36 cellular contexts compared by ENCODE assay signal in the genomic region with DNA sequence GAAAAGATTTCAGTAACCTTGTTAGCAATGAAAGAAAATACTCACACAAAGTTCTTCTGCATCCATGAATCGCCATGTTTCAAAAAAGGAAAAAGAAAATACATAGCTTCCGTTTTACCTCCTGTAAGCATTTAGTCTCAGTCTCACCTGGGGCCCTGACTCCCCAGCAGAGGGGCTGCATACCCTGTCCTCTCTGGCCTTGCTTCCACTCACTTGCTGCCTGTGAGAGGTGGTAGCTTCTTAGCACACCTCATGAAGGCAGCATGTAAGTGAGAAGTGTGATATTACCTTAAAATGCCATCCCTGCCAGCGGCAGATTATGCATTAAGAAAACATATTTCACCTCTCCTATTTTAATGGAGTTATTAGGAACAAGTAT. TPM values are rescaled to one million over a fixed set of nuclear protein-coding genes. Genes with fewer than 3 reads are reported as not detected.
"Had no signal": no experiment of that assay in that cellular context is flagged by ENCODE, and none has a peak within 500 bp of the region (broad histone marks: within the 10 kb centered on the region; RNA-seq: fewer than 3 reads in every experiment).

No MANE protein-coding gene starts in this region.

- H3K27ac ChIP-seq: KMS-11, RWPE1 had no signal

- H3K9ac ChIP-seq: KMS-11 had no signal

- H3K4me3 Mint-ChIP-seq: activated CD4-positive, alpha-beta T cell treated with anti-CD3 and anti-CD28 coated beads for 36 hours; activated CD4-positive, alpha-beta T cell treated with anti-CD3 and anti-CD28 coated beads, Interleukin-2, amount 10 ng/mL, durations not matched to agents 7 days and 5 days; activated CD8-positive, alpha-beta T cell treated with anti-CD3 and anti-CD28 coated beads, Interleukin-2, amount 10 ng/mL, durations not matched to agents 7 days and 5 days; activated naive CD4-positive, alpha-beta T cell treated with anti-CD3 and anti-CD28 coated beads for 36 hours; activated naive CD8-positive, alpha-beta T cell treated with anti-CD3 and anti-CD28 coated beads, Interleukin-2, amount 50 U/mL, for 24 hours; activated T-cell treated with anti-CD3 and anti-CD28 coated beads, Interleukin-2, amount 50 U/mL, for 4 hours; activated T-helper 1 cell treated with anti-CD3 and anti-CD28 coated beads, Interleukin-12 subunit alpha, Interleukin-12 subunit beta, Interleukin-2, Interleukin-4 antibody, amounts not matched to agents 30 ng/mL and 10 ng/mL and 1 ng/mL, durations not matched to agents 14 hours and 24 hours and 36 hours; brain; T-cell had no signal

- H3K36me3 Mint-ChIP-seq: activated naive CD4-positive, alpha-beta T cell treated with anti-CD3 and anti-CD28 coated beads, Interleukin-2, amount 50 U/mL, for 72 hours; brain; T-cell had no signal

- DNase-seq: activated CD4-positive, alpha-beta T cell treated with anti-CD3 and anti-CD28 coated beads for 36 hours; activated CD4-positive, alpha-beta T cell treated with anti-CD3 and anti-CD28 coated beads, Interleukin-2, amount 10 ng/mL, durations not matched to agents 7 days and 5 days; activated CD4-positive, alpha-beta T cell treated with anti-CD3 and anti-CD28 coated beads, Interleukin-2, amount 50 U/mL, for 48 hours; activated CD8-positive, alpha-beta memory T cell treated with anti-CD3 and anti-CD28 coated beads, Interleukin-2, amount 50 U/mL, for 4 hours; activated CD8-positive, alpha-beta T cell treated with anti-CD3 and anti-CD28 coated beads, Interleukin-2, amount 10 ng/mL, durations not matched to agents 7 days and 5 days; activated gamma-delta T cell treated with Interleukin-2 at 50 U/mL for 16 hours; activated naive CD4-positive, alpha-beta T cell treated with anti-CD3 and anti-CD28 coated beads for 36 hours; activated naive CD8-positive, alpha-beta T cell treated with anti-CD3 and anti-CD28 coated beads, Interleukin-2, amount 50 U/mL, for 24 hours; activated T-cell treated with anti-CD3 and anti-CD28 coated beads for 4 hours; activated T-cell treated with anti-CD3 and anti-CD28 coated beads, Interleukin-2, amount 50 U/mL, for 4 hours; central memory CD4-positive, alpha-beta T cell; MM.1S; MV-4-11; NCI-H1092; NCI-H1436 treated with DMSO at 0.1 percent for 48 hours; NCI-H1694 treated with DMSO at 0.1 percent for 48 hours; NCI-H2029; NCI-H345; NCI-H526; NCI-H748 treated with DMSO at 0.1 percent for 48 hours; NK-92 treated with Interleukin-12 subunit alpha and Interleukin-12 subunit beta, amount 100 ng/mL, for 24 hours; PC-3; SIG-M5; T-cell; T1000 had no signal

- ATAC-seq: activated CD4-positive, alpha-beta T cell treated with anti-CD3 and anti-CD28 coated beads for 36 hours; activated CD4-positive, CD25-positive, alpha-beta regulatory T cell treated with anti-CD3 and anti-CD28 coated beads, Interleukin-2, amount 50 U/mL, for 24 hours; activated CD8-positive, alpha-beta T cell treated with anti-CD3 and anti-CD28 coated beads, Interleukin-2, amount 10 ng/mL, durations not matched to agents 7 days and 5 days; activated naive CD4-positive, alpha-beta T cell treated with anti-CD3 and anti-CD28 coated beads, Interleukin-2, amount 50 U/mL, for 72 hours; activated naive CD8-positive, alpha-beta T cell treated with anti-CD3 and anti-CD28 coated beads, Interleukin-2, amount 50 U/mL, for 24 hours; activated T-cell treated with anti-CD3 and anti-CD28 coated beads, Interleukin-2, amount 50 U/mL, for 4 hours; PC-3; Right ventricle myocardium inferior; SK-N-SH treated with all-trans-retinoic acid at 6 μM for 48 hours; T-cell had no signal

- H3K27ac Mint-ChIP-seq: activated CD4-positive, alpha-beta T cell treated with anti-CD3 and anti-CD28 coated beads for 36 hours; activated CD4-positive, alpha-beta T cell treated with anti-CD3 and anti-CD28 coated beads, Interleukin-2, amount 10 ng/mL, durations not matched to agents 7 days and 5 days; activated CD8-positive, alpha-beta T cell treated with anti-CD3 and anti-CD28 coated beads, Interleukin-2, amount 10 ng/mL, durations not matched to agents 7 days and 5 days; activated naive CD4-positive, alpha-beta T cell treated with anti-CD3 and anti-CD28 coated beads for 36 hours; activated naive CD8-positive, alpha-beta T cell treated with anti-CD3 and anti-CD28 coated beads, Interleukin-2, amount 50 U/mL, for 24 hours; activated T-helper 1 cell treated with anti-CD3 and anti-CD28 coated beads, Interleukin-12 subunit alpha, Interleukin-12 subunit beta, Interleukin-2, Interleukin-4 antibody, amounts not matched to agents 30 ng/mL and 10 ng/mL and 1 ng/mL, durations not matched to agents 14 hours and 24 hours and 36 hours; brain; T-cell had no signal

- H3K4me2 ChIP-seq: KMS-11 had no signal

- H3K4me1 Mint-ChIP-seq: activated CD4-positive, alpha-beta T cell treated with anti-CD3 and anti-CD28 coated beads for 36 hours; activated CD4-positive, alpha-beta T cell treated with anti-CD3 and anti-CD28 coated beads, Interleukin-2, amount 10 ng/mL, durations not matched to agents 7 days and 5 days; activated naive CD8-positive, alpha-beta T cell treated with anti-CD3 and anti-CD28 coated beads, Interleukin-2, amount 50 U/mL, for 24 hours; brain; T-cell had no signal

- H3K27me3 Mint-ChIP-seq: activated CD4-positive, alpha-beta T cell treated with anti-CD3 and anti-CD28 coated beads, Interleukin-2, amount 10 ng/mL, durations not matched to agents 7 days and 5 days; brain; T-cell had no signal

- H3K9me3 Mint-ChIP-seq: activated CD4-positive, alpha-beta T cell treated with anti-CD3 and anti-CD28 coated beads, Interleukin-2, amount 10 ng/mL, durations not matched to agents 7 days and 5 days; activated naive CD4-positive, alpha-beta T cell treated with anti-CD3 and anti-CD28 coated beads for 36 hours; activated naive CD4-positive, alpha-beta T cell treated with anti-CD3 and anti-CD28 coated beads, Interleukin-2, amount 50 U/mL, for 72 hours; activated naive CD8-positive, alpha-beta T cell treated with anti-CD3 and anti-CD28 coated beads, Interleukin-2, amount 50 U/mL, for 24 hours; activated T-cell treated with anti-CD3 and anti-CD28 coated beads, Interleukin-2, amount 50 U/mL, for 4 hours; activated T-helper 1 cell treated with anti-CD3 and anti-CD28 coated beads, Interleukin-12 subunit alpha, Interleukin-12 subunit beta, Interleukin-2, Interleukin-4 antibody, amounts not matched to agents 30 ng/mL and 10 ng/mL and 1 ng/mL, durations not matched to agents 14 hours and 24 hours and 36 hours; brain; T-cell had no signal

RNA-seq across cellular contexts. Expression of a gene that starts 49.3 kb away (rescaled TPM):
- total RNA-seq: activated CD4-positive, alpha-beta T cell treated with anti-CD3 and anti-CD28 coated beads for 36 hours; activated CD4-positive, alpha-beta T cell treated with anti-CD3 and anti-CD28 coated beads, Interleukin-2, amount 10 ng/mL, durations not matched to agents 7 days and 5 days; activated CD8-positive, alpha-beta T cell treated with anti-CD3 and anti-CD28 coated beads, Interleukin-2, amount 10 ng/mL, durations not matched to agents 7 days and 5 days; activated naive CD4-positive, alpha-beta T cell treated with anti-CD3 and anti-CD28 coated beads for 36 hours; activated naive CD4-positive, alpha-beta T cell treated with anti-CD3 and anti-CD28 coated beads, Interleukin-2, amount 50 U/mL, for 72 hours; activated T-helper 1 cell treated with anti-CD3 and anti-CD28 coated beads, Interleukin-12 subunit alpha, Interleukin-12 subunit beta, Interleukin-2, Interleukin-4 antibody, amounts not matched to agents 30 ng/mL and 10 ng/mL and 1 ng/mL, durations not matched to agents 14 hours and 24 hours and 36 hours; bronchial epithelial cell; SK-MEL-5; T-helper 2 cell treated with Interferon-gamma antibody and Interleukin-4, amounts not matched to agents 100 ng/mL and 5 ng/mL, for 36 hours had no signal
